ENCODE assay signal across 31 cellular contexts in the genomic region with DNA sequence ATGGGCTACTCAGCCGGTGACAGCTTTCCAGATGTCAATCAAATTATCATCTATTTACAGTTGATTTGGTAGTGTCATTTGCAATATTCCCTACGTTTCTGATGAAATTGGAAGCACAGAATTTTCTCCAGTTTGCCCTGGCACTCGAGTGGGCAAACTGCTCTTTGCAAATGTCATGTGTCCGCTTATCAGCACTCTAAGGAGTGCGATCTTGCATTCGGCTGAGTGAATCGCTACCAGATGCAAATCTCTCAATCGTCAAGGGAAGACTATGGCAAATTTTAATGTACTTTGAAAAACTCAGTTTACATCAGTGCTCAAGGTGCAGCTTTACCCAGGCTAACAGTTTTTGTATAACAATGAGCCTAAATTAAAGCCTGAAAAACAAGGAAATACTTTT.
"Had no signal": no experiment of that assay in that cellular context is flagged by ENCODE, and none has a peak within 500 bp of the region (broad histone marks: within the 10 kb centered on the region; RNA-seq: fewer than 3 reads in every experiment).

No MANE protein-coding gene starts in this region.

- H3K36me3 Mint-ChIP-seq: activated naive CD4-positive, alpha-beta T cell treated with anti-CD3 and anti-CD28 coated beads, Interleukin-2, amount 50 U/mL, for 24 hours; activated naive CD8-positive, alpha-beta T cell treated with anti-CD3 and anti-CD28 coated beads, Interleukin-2, amount 10 ng/mL, durations not matched to agents 7 days and 5 days; T-cell had no signal

- H3K27me3 Mint-ChIP-seq: activated CD4-positive, alpha-beta T cell treated with anti-CD3 and anti-CD28 coated beads for 36 hours; activated CD4-positive, alpha-beta T cell treated with anti-CD3 and anti-CD28 coated beads, Interleukin-2, amount 10 ng/mL, durations not matched to agents 7 days and 5 days; activated naive CD4-positive, alpha-beta T cell treated with anti-CD3 and anti-CD28 coated beads, Interleukin-2, amount 50 U/mL, for 24 hours; activated T-cell treated with anti-CD3 and anti-CD28 coated beads, Interleukin-2, amount 50 U/mL, for 24 hours; central memory CD8-positive, alpha-beta T cell; T-cell had no signal

- H3K9me3 ChIP-seq: ascending aorta, SJCRH30 had no signal

- H3K4me3 Mint-ChIP-seq: activated CD4-positive, alpha-beta T cell treated with anti-CD3 and anti-CD28 coated beads for 36 hours; activated CD4-positive, alpha-beta T cell treated with anti-CD3 and anti-CD28 coated beads, Interleukin-2, amount 10 ng/mL, durations not matched to agents 7 days and 5 days; activated CD8-positive, alpha-beta T cell treated with anti-CD3 and anti-CD28 coated beads, Interleukin-2, amount 10 ng/mL, durations not matched to agents 7 days and 5 days; activated naive CD4-positive, alpha-beta T cell treated with anti-CD3 and anti-CD28 coated beads, Interleukin-2, amount 50 U/mL, for 24 hours; activated naive CD8-positive, alpha-beta T cell treated with anti-CD3 and anti-CD28 coated beads, Interleukin-2, amount 10 ng/mL, durations not matched to agents 7 days and 5 days; activated T-cell treated with anti-CD3 and anti-CD28 coated beads, Interleukin-2, amount 50 U/mL, for 24 hours; central memory CD8-positive, alpha-beta T cell; T-cell had no signal

- ATAC-seq: activated CD4-positive, alpha-beta T cell treated with anti-CD3 and anti-CD28 coated beads for 36 hours; activated CD8-positive, alpha-beta T cell treated with anti-CD3 and anti-CD28 coated beads, Interleukin-2, amount 10 ng/mL, durations not matched to agents 7 days and 5 days; Panc1; T-cell had no signal

- H3K36me3 ChIP-seq: ascending aorta, cardiac muscle cell, SJCRH30 had no signal

- H3K4me3 ChIP-seq: ascending aorta, cardiac muscle cell, SJCRH30, SK-N-MC had no signal

- H3K27ac ChIP-seq: ascending aorta, cardiac muscle cell, SJCRH30, SK-N-MC, VCaP had no signal

- H3K27me3 ChIP-seq: ascending aorta, SJCRH30 had no signal

- H3K4me1 Mint-ChIP-seq: activated CD4-positive, alpha-beta T cell treated with anti-CD3 and anti-CD28 coated beads for 36 hours; activated CD4-positive, alpha-beta T cell treated with anti-CD3 and anti-CD28 coated beads, Interleukin-2, amount 10 ng/mL, durations not matched to agents 7 days and 5 days; activated naive CD4-positive, alpha-beta T cell treated with anti-CD3 and anti-CD28 coated beads, Interleukin-2, amount 50 U/mL, for 24 hours; activated naive CD8-positive, alpha-beta T cell treated with anti-CD3 and anti-CD28 coated beads, Interleukin-2, amount 10 ng/mL, durations not matched to agents 7 days and 5 days; central memory CD8-positive, alpha-beta T cell; T-cell had no signal

- DNase-seq: activated CD4-positive, alpha-beta T cell treated with anti-CD3 and anti-CD28 coated beads for 36 hours; activated CD4-positive, alpha-beta T cell treated with anti-CD3 and anti-CD28 coated beads, Interleukin-2, amount 10 ng/mL, durations not matched to agents 7 days and 5 days; activated CD4-positive, alpha-beta T cell treated with anti-CD3 and anti-CD28 coated beads, Interleukin-2, amount 50 U/mL, for 48 hours; activated CD8-positive, alpha-beta T cell treated with anti-CD3 and anti-CD28 coated beads, Interleukin-2, amount 10 ng/mL, durations not matched to agents 7 days and 5 days; activated gamma-delta T cell; activated naive CD4-positive, alpha-beta T cell treated with Interleukin-2 at 50 U/mL for 16 hours; activated naive CD8-positive, alpha-beta T cell treated with anti-CD3 and anti-CD28 coated beads, Interleukin-2, amount 10 ng/mL, durations not matched to agents 7 days and 5 days; activated T-cell treated with anti-CD3 and anti-CD28 coated beads, Interleukin-2, amount 50 U/mL, for 24 hours; amygdala; NCI-H1092 treated with DMSO at 0.1 percent for 48 hours; NCI-H1417; NCI-H146; NCI-H187; NCI-H2029 treated with DMSO at 0.1 percent for 48 hours; NCI-H2107; NCI-H2171; NCI-H510A; NCI-H69; SHP77; SJCRH30; T-cell; T-helper 2 cell; T-helper 9 cell had no signal

- H3K4me1 ChIP-seq: ascending aorta, SJCRH30 had no signal

- H3K9me3 Mint-ChIP-seq: activated CD4-positive, alpha-beta T cell treated with anti-CD3 and anti-CD28 coated beads, Interleukin-2, amount 10 ng/mL, durations not matched to agents 7 days and 5 days; activated naive CD4-positive, alpha-beta T cell treated with anti-CD3 and anti-CD28 coated beads, Interleukin-2, amount 50 U/mL, for 24 hours; activated naive CD8-positive, alpha-beta T cell treated with anti-CD3 and anti-CD28 coated beads, Interleukin-2, amount 10 ng/mL, durations not matched to agents 7 days and 5 days; central memory CD8-positive, alpha-beta T cell had no signal

- H3K27ac Mint-ChIP-seq: activated CD4-positive, alpha-beta T cell treated with anti-CD3 and anti-CD28 coated beads for 36 hours; activated CD4-positive, alpha-beta T cell treated with anti-CD3 and anti-CD28 coated beads, Interleukin-2, amount 10 ng/mL, durations not matched to agents 7 days and 5 days; activated CD8-positive, alpha-beta T cell treated with anti-CD3 and anti-CD28 coated beads, Interleukin-2, amount 10 ng/mL, durations not matched to agents 7 days and 5 days; activated naive CD4-positive, alpha-beta T cell treated with anti-CD3 and anti-CD28 coated beads, Interleukin-2, amount 50 U/mL, for 24 hours; activated naive CD8-positive, alpha-beta T cell treated with anti-CD3 and anti-CD28 coated beads, Interleukin-2, amount 10 ng/mL, durations not matched to agents 7 days and 5 days; activated T-cell treated with anti-CD3 and anti-CD28 coated beads, Interleukin-2, amount 50 U/mL, for 24 hours; activated T-helper 2 cell treated with anti-CD3 and anti-CD28 coated beads, Interferon-gamma antibody, Interleukin-2, Interleukin-4, amounts not matched to agents 10 μg/mL and 5 μg/mL and 100 μg/mL, durations not matched to agents 14 hours and 24 hours and 36 hours; T-cell had no signal
